Comparison of ENCODE assay signal across 23 cellular contexts in genomic region chr17:19381361-19381740, GRCh38. TPM values are rescaled to one million over a fixed set of nuclear protein-coding genes. Genes with fewer than 3 reads are reported as not detected.
A peak's percentile ranks its signal among the peaks of the same experiment; 100 is the strongest.
DNase-seq lines count a peak whose midpoint lies in the region; ATAC-seq, FAIRE-seq and TF ChIP-seq lines count a peak whose summit lies in the region.
"Had no signal": no experiment of that assay in that cellular context is flagged by ENCODE, and none has a peak within 500 bp of the region (broad histone marks: within the 10 kb centered on the region; RNA-seq: fewer than 3 reads in every experiment).

No MANE protein-coding gene starts in this region.

- CTCF ChIA-PET in MCF 10A (lab: Yijun Ruan, JAX): no interaction called here

- FAIRE-seq in kidney (lab: Jason Lieb, UNC): no peak
- FAIRE-seq: GM12878 had no signal

- H3K4me1 Mint-ChIP-seq in MCF 10A (ENCODE audit: insufficient read depth, unreplicated experiment): peaks cover 29% of the 10 kb centered on the region

- H3K9ac ChIP-seq in kidney (ENCODE audit: low read length in 2 of 2): no peak overlapping the region
- H3K9ac ChIP-seq: GM23248 had no signal

- POLR2A ChIA-PET in MCF 10A (lab: Yijun Ruan, JAX): interaction anchor here (0.7 kb wide), 1 partner anchor 279 kb away, joined by 3 read pairs; no protein-coding TSS in a partner anchor

- TF ChIP-seq POLR2A in breast epithelium (IDR thresholded peaks at IDR 0.05): no peak

- H3K27ac ChIP-seq in breast epithelium (peak overlapping the region; percentile 17 to 66), kidney (ENCODE audit: low read depth in 2 of 2, low read length in 2 of 2) (no peak overlapping the region)
- H3K27ac ChIP-seq: GM23248 had no signal

- H3K27me3 Mint-ChIP-seq in MCF 10A (ENCODE audit: insufficient read depth, unreplicated experiment): no peaks in the 10 kb centered on the region
- H3K27me3 Mint-ChIP-seq: CD8-positive, alpha-beta memory T cell had no signal

- H3K4me3 ChIP-seq in breast epithelium (no peak overlapping the region), kidney (ENCODE audit: low read length in 2 of 2) (no peak overlapping the region)
- H3K4me3 ChIP-seq: GM12878, GM23248 had no signal

- peaks cover 15 to 23% of the 10 kb centered on the region in 2 donors for H3K4me1 ChIP-seq in breast epithelium
- peaks cover 0 to 27% of the 10 kb centered on the region in 2 donors for H3K4me1 ChIP-seq in kidney (ENCODE audit: control insufficient read depth in 1 of 2, insufficient read depth in 1 of 2, low read depth in 1 of 2, low read length in 2 of 2)

- intact Hi-C loops in breast epithelium (cut with DNase I; ENCODE audit: low total_unique reads): no loop called here
- intact Hi-C loops in MCF 10A (cut with micrococcal nuclease): no loop called here
- intact Hi-C loops in kidney (cut with DNase I): no loop called here
- intact Hi-C loops in head of caudate nucleus (cut with DNase I): no loop called here

- no peak overlapping the region for H3K27ac Mint-ChIP-seq in MCF 10A (ENCODE audit: low read depth, unreplicated experiment)
- H3K27ac Mint-ChIP-seq: IgD-negative memory B cell had no signal

- H3K36me3 ChIP-seq in breast epithelium: peaks cover 7% of the 10 kb centered on the region
- peaks cover 21 to 30% of the 10 kb centered on the region in 2 donors for H3K36me3 ChIP-seq in kidney (ENCODE audit: control insufficient read depth in 1 of 2, insufficient read depth in 2 of 2, low read length in 2 of 2)

- DNase-seq in breast epithelium (ENCODE audit: low spot score in 2 of 2) (no peak), MCF 10A (ENCODE audit: unreplicated experiment) (no peak), kidney (peak; percentile 70), omental fat pad (ENCODE audit: low spot score) (peak; percentile 6), head of caudate nucleus (no peak), epidermal melanocyte (ENCODE audit: insufficient read length, low spot score) (no peak), D341Med (ENCODE audit: low spot score) (no peak)
- DNase-seq: GDM1, GM23248, Kasumi-1, NCI-H1105, NCI-H1694 treated with DMSO at 0.1 percent for 48 hours, NCI-H2107, NCI-H2227 treated with DMSO at 0.1 percent for 48 hours, NCI-H524 had no signal

- H3K9me3 ChIP-seq in breast epithelium (no peaks in the 10 kb centered on the region), kidney (ENCODE audit: control insufficient read depth in 1 of 2, low read length in 2 of 2) (no peaks in the 10 kb centered on the region)

- peaks cover 28% of the 10 kb centered on the region for H3K36me3 Mint-ChIP-seq in MCF 10A (ENCODE audit: insufficient read depth, unreplicated experiment)

- no peaks in the 10 kb centered on the region for H3K9me3 Mint-ChIP-seq in MCF 10A (ENCODE audit: unreplicated experiment)
- H3K9me3 Mint-ChIP-seq: CD8-positive, alpha-beta memory T cell; IgD-negative memory B cell had no signal

- ATAC-seq in omental fat pad (ENCODE audit: low FRiP score) (no peak), HG02840 (IDR thresholded peaks at IDR 0.05; ENCODE audit: low FRiP score, unreplicated experiment) (no peak)
- ATAC-seq: GM12878, Panc1, Right ventricle myocardium inferior had no signal

- BruUV-seq in MCF 10A (replicated peaks; lab: Mats Ljungman, UMichigan): no TSS peak

- no peak overlapping the region for H3K4me3 Mint-ChIP-seq in MCF 10A (ENCODE audit: unreplicated experiment)

- no peaks in the 10 kb centered on the region for H3K27me3 ChIP-seq in breast epithelium

- no peak for TF ChIP-seq CTCF in breast epithelium (IDR thresholded peaks at IDR 0.05)
- no peak for TF ChIP-seq CTCF in MCF 10A (IDR thresholded peaks at IDR 0.05; ENCODE audit: unreplicated experiment)
- no peak for TF ChIP-seq CTCF in kidney (IDR thresholded peaks at IDR 0.05; ENCODE audit: borderline replicate concordance, extremely low read depth, insufficient read depth)
- no peak for TF ChIP-seq CTCF in omental fat pad (IDR thresholded peaks at IDR 0.05)

RNA-seq across cellular contexts. Expression of gene MAPK7, which starts 3.1 kb away (rescaled TPM):
- total RNA-seq in breast epithelium (10 to 100 TPM; 21.4 to 39.0 (median 22.7) TPM), MCF 10A (2022) (14.5 and 18.2 TPM in 2 replicates), kidney (36.7 TPM), omental fat pad (10 to 100 TPM; 12.9 to 25.2 (median 21.9) TPM)
- 7.1 TPM for polyA plus RNA-seq in kidney (ENCODE audit: insufficient read depth, low read depth, low replicate concordance)

RNA-seq across cellular contexts. Expression of gene MFAP4, which starts 5.6 kb away (rescaled TPM):
- 100 to 1,000 TPM in 2 of 3 donors, 10 to 100 TPM in 1; 45.5 to 186 (median 116) TPM for total RNA-seq in breast epithelium
- total RNA-seq in MCF 10A (2022): not detected in 2 replicates
- 51.1 TPM for total RNA-seq in kidney
- polyA plus RNA-seq in kidney (ENCODE audit: insufficient read depth, low read depth, low replicate concordance): 27.6 TPM
- total RNA-seq in omental fat pad: 100 to 1,000 TPM in 2 of 4 donors, 10 to 100 TPM in 2; 79.0 to 170 (median 111) TPM
- total RNA-seq: A172; CD8-positive, alpha-beta memory T cell; HT-29 had no signal
- polyA plus RNA-seq: CD8-positive, alpha-beta memory T cell; IgD-negative memory B cell had no signal

RNA-seq across cellular contexts. Expression of gene B9D1, which starts 18.8 kb away (rescaled TPM):
- total RNA-seq in breast epithelium: 10 to 100 TPM; 14.4 to 29.2 (median 28.4) TPM
- 30.4 and 33.0 TPM in 2 replicates for total RNA-seq in MCF 10A (2022)
- total RNA-seq in kidney: 32.1 TPM
- 67.5 TPM for polyA plus RNA-seq in kidney (ENCODE audit: insufficient read depth, low read depth, low replicate concordance)
- 10 to 100 TPM in 3 of 4 donors, 1 to 10 TPM in 1; 8.0 to 27.4 (median 18.3) TPM for total RNA-seq in omental fat pad

RNA-seq across cellular contexts. Expression of gene RNF112, which starts 29.7 kb away (rescaled TPM):
- total RNA-seq in breast epithelium (1 to 10 TPM in 2 of 3 donors, under 1 TPM in 1; 0.96 to 2.9 (median 2.3) TPM), MCF 10A (2022) (0.25 TPM in 1 of 2 replicates, not detected in the other), kidney (7.3 TPM), omental fat pad (1 to 10 TPM in 3 of 4 donors, under 1 TPM in 1; 0.44 to 3.0 (median 1.7) TPM)
- polyA plus RNA-seq in kidney (ENCODE audit: insufficient read depth, low read depth, low replicate concordance): 0.99 TPM
- total RNA-seq: A172, GM12878, HT-29 had no signal
- polyA plus RNA-seq: CD8-positive, alpha-beta memory T cell; GM12878; IgD-negative memory B cell had no signal

Comparison
In these comparisons a context has a peak if more than half of its experiments do, and no peak if none do; other contexts are left out.
1. RNA of gene MFAP4, which starts 5.6 kb away (total RNA-seq): 79.0 to 170 TPM in omental fat pad, 45.5 to 186 TPM in breast epithelium and 51.1 TPM in kidney (single experiment); not detected in MCF 10A; every median in the first group is over 10 times any median in the second.
2. DNase-seq: peak in kidney (single experiment) and omental fat pad (single experiment); none in breast epithelium (0 of 2), MCF 10A (single experiment), head of caudate nucleus (0 of 42), epidermal melanocyte (single experiment) and D341Med (single experiment).
3. H3K27ac ChIP-seq: peak in breast epithelium (2 of 2); none in kidney (0 of 2).